In genomic region chr20:56467969-56468316, GRCh38 we compare ENCODE assay signal across 1 cellular context.
TF ChIP-seq lines count a peak whose summit lies in the region.

No MANE protein-coding gene starts in this region.

TF ChIP-seq in liver, 16 proteins besides CTCF, POLR2A, EP300 and RAD21 (continued from another document):
- TF ChIP-seq ZBTB33 (IDR thresholded peaks at IDR 0.05) = no peak
- TF ChIP-seq HNF4G (IDR thresholded peaks at IDR 0.05) = no peak
- no peak for TF ChIP-seq TAF1 (conservative IDR thresholded peaks at IDR 0.05)
